In genomic region chr4:134935320-134935719, GRCh38 we compare ENCODE assay signal across 1 cellular context.
TF ChIP-seq lines count a peak whose summit lies in the region.

No MANE protein-coding gene starts in this region.

TF ChIP-seq in H1, 55 proteins besides CTCF, POLR2A, EP300 and RAD21:
- TF ChIP-seq ZNF274 (IDR thresholded peaks at IDR 0.05; ENCODE audit: borderline replicate concordance, extremely low read depth, low read length), result no peak
- TF ChIP-seq BACH1 (IDR thresholded peaks at IDR 0.05; ENCODE audit: low read length), result no peak
- TF ChIP-seq KDM5A (IDR thresholded peaks at IDR 0.05; ENCODE audit: low read length), result no peak
- no peak for TF ChIP-seq YY1 (IDR thresholded peaks at IDR 0.05; ENCODE audit: low read depth, low read length)
- TF ChIP-seq RNF2 (IDR thresholded peaks at IDR 0.05; ENCODE audit: borderline replicate concordance, low read depth, low read length, missing control alignments, poor library complexity, severe bottlenecking), result no peak
TF ChIP-seq in H1: peak in this region for 0.
